Comparison of ENCODE assay signal across 13 cellular contexts in genomic region chr14:94341654-94342333, GRCh38. TPM values are rescaled to one million over a fixed set of nuclear protein-coding genes. Genes with fewer than 3 reads are reported as not detected.
DNase-seq lines count a peak whose midpoint lies in the region; ATAC-seq and TF ChIP-seq lines count a peak whose summit lies in the region.
"Had no signal": no experiment of that assay in that cellular context is flagged by ENCODE, and none has a peak within 500 bp of the region (broad histone marks: within the 10 kb centered on the region; RNA-seq: fewer than 3 reads in every experiment).

No MANE protein-coding gene starts in this region.

- H2AFZ ChIP-seq in HCT116 (ENCODE audit: low read depth, low read length, poor library complexity, severe bottlenecking) = no peak overlapping the region

- RAD21 ChIA-PET in HCT116 (lab: Charles Lee; ENCODE audit: low non-redundant PET in 1 of 2, low total read pairs in 2 of 2, uncharacterized antibody in 2 of 2, unreplicated experiment in 2 of 2) = no interaction called here

- H3K79me2 ChIP-seq in HCT116 (ENCODE audit: insufficient read depth, low read length) = no peaks in the 10 kb centered on the region

- ATAC-seq in HCT116 (peak; percentile 13), left lung (peak; percentile 75), HG03108 (IDR thresholded peaks at IDR 0.05; ENCODE audit: unreplicated experiment) (no peak), HG02623 (IDR thresholded peaks at IDR 0.05; ENCODE audit: unreplicated experiment) (no peak)
- ATAC-seq in activated naive CD8-positive, alpha-beta T cell treated with anti-CD3 and anti-CD28 coated beads, Interleukin-2, amount 50 U/mL, for 24 hours = no peak
- ATAC-seq: activated CD8-positive, alpha-beta T cell treated with anti-CD3 and anti-CD28 coated beads, Interleukin-2, amount 10 ng/mL, durations not matched to agents 7 days and 5 days had no signal

- no peaks in the 10 kb centered on the region for H4K20me1 ChIP-seq in HCT116 (ENCODE audit: insufficient read depth)

- DNase-seq in AG04450 (ENCODE audit: low read depth, low spot score) (no peak), HCT116 (ENCODE audit: low read depth, low spot score) (no peak), left lung (no peak), foreskin fibroblast (no peak), KG1 (lab: John Stamatoyannopoulos, UW) (no peak)
- DNase-seq in activated naive CD8-positive, alpha-beta T cell treated with anti-CD3 and anti-CD28 coated beads, Interleukin-2, amount 50 U/mL, for 24 hours = no peak
- DNase-seq: activated CD8-positive, alpha-beta T cell treated with anti-CD3 and anti-CD28 coated beads, Interleukin-2, amount 10 ng/mL, durations not matched to agents 7 days and 5 days; Caco-2 had no signal

- peaks cover 19% of the 10 kb centered on the region for H3K9me3 Mint-ChIP-seq in activated naive CD8-positive, alpha-beta T cell treated with anti-CD3 and anti-CD28 coated beads, Interleukin-2, amount 50 U/mL, for 24 hours

- H3K27me3 ChIP-seq in AG04450 (ENCODE audit: control insufficient read depth, insufficient read depth, low read length) (no peaks in the 10 kb centered on the region), HCT116 (ENCODE audit: insufficient read depth, low read length) (no peaks in the 10 kb centered on the region; the same call in 1 of the 2 replicates), left lung (no peaks in the 10 kb centered on the region)

- peaks cover 5% of the 10 kb centered on the region for H3K36me3 Mint-ChIP-seq in activated naive CD8-positive, alpha-beta T cell treated with anti-CD3 and anti-CD28 coated beads, Interleukin-2, amount 50 U/mL, for 24 hours (ENCODE audit: low read depth)

- peak overlapping the region; percentile 64 for H3K4me2 ChIP-seq in HCT116 (ENCODE audit: low read length)

- H3K4me1 Mint-ChIP-seq in activated naive CD8-positive, alpha-beta T cell treated with anti-CD3 and anti-CD28 coated beads, Interleukin-2, amount 50 U/mL, for 24 hours = peaks cover 18% of the 10 kb centered on the region

- H3K9me3 ChIP-seq in AG04450 (ENCODE audit: control insufficient read depth, insufficient read depth, low read length) (no peaks in the 10 kb centered on the region; the same call in 1 of the 2 replicates), HCT116 (ENCODE audit: control insufficient read depth in 1 of 2, insufficient read depth in 1 of 2, low read depth in 1 of 2, low read length in 2 of 2) (no peaks in the 10 kb centered on the region), left lung (no peaks in the 10 kb centered on the region)
- H3K9me3 ChIP-seq: Caco-2 had no signal

- intact Hi-C loops in HCT116 (cut with micrococcal nuclease) = no loop called here
- intact Hi-C loops in left lung (cut with DNase I) = no loop called here

- no peak for TF ChIP-seq RAD21 in HCT116 (IDR thresholded peaks at IDR 0.05; ENCODE audit: low read depth)

- BruUV-seq in HCT116 (replicated peaks; lab: Mats Ljungman, UMichigan) = no TSS peak

- H3K4me1 ChIP-seq in HCT116 (ENCODE audit: control insufficient read depth in 1 of 2, insufficient read depth in 2 of 2, low read length in 2 of 2) = peaks cover 18 to 51% of the 10 kb centered on the region in 2 experiments
- peaks cover 4 to 14% of the 10 kb centered on the region in 2 donors for H3K4me1 ChIP-seq in left lung

- H3K36me3 ChIP-seq in HCT116 (ENCODE audit: control insufficient read depth in 1 of 2, insufficient read depth in 2 of 2, low read length in 2 of 2) = no peaks in the 10 kb centered on the region
- no peaks in the 10 kb centered on the region for H3K36me3 ChIP-seq in left lung

- H3K27me3 Mint-ChIP-seq in activated naive CD8-positive, alpha-beta T cell treated with anti-CD3 and anti-CD28 coated beads, Interleukin-2, amount 50 U/mL, for 24 hours = peaks cover 40% of the 10 kb centered on the region

- CTCF ChIA-PET in AG04450 (lab: Charles Lee) = interaction anchor here (0.8 kb wide), 1 partner anchor 210 kb away, joined by 3 read pairs; no protein-coding TSS in a partner anchor
- CTCF ChIA-PET in HCT116 (lab: Charles Lee) = no interaction called here

- H3K27ac ChIP-seq in AG04450 (ENCODE audit: low read depth, low read length) (peak overlapping the region; percentile 52), HCT116 (ENCODE audit: low read depth, low read length) (no peak overlapping the region), left lung (peak overlapping the region; percentile 49 to 70)

- peak overlapping the region; percentile 3 for H3K27ac Mint-ChIP-seq in activated naive CD8-positive, alpha-beta T cell treated with anti-CD3 and anti-CD28 coated beads, Interleukin-2, amount 50 U/mL, for 24 hours
- H3K27ac Mint-ChIP-seq: activated CD8-positive, alpha-beta T cell treated with anti-CD3 and anti-CD28 coated beads, Interleukin-2, amount 10 ng/mL, durations not matched to agents 7 days and 5 days had no signal

- no peak overlapping the region for H3K4me3 Mint-ChIP-seq in activated naive CD8-positive, alpha-beta T cell treated with anti-CD3 and anti-CD28 coated beads, Interleukin-2, amount 50 U/mL, for 24 hours
- H3K4me3 Mint-ChIP-seq: activated CD8-positive, alpha-beta T cell treated with anti-CD3 and anti-CD28 coated beads, Interleukin-2, amount 10 ng/mL, durations not matched to agents 7 days and 5 days had no signal

- H3K9ac ChIP-seq in HCT116 (ENCODE audit: low read length) = no peak overlapping the region

- no peak overlapping the region for H3K4me3 ChIP-seq in AG04450 (ENCODE audit: low read depth, low read length)
- H3K4me3 ChIP-seq in HCT116 (replicated peaks in 1 of 2; ENCODE audit: low read depth in 1 of 2, low read length in 2 of 2) = no peak overlapping the region
- no peak overlapping the region for H3K4me3 ChIP-seq in left lung
- H3K4me3 ChIP-seq in foreskin fibroblast (ENCODE audit: low read depth in 1 of 2, low read length in 2 of 2) = no peak overlapping the region

- TF ChIP-seq POLR2A in HCT116 (IDR thresholded peaks at IDR 0.05; ENCODE audit: borderline replicate concordance, extremely low read depth, insufficient read depth, insufficient read length) = no peak

- TF ChIP-seq CTCF in AG04450 (IDR thresholded peaks at IDR 0.05; ENCODE audit: low read depth, low read length) (no peak), HCT116 (IDR thresholded peaks at IDR 0.05 in 2 of 3, conservative IDR thresholded peaks at IDR 0.05 in 1 of 3; ENCODE audit: borderline replicate concordance in 1 of 3, insufficient read depth in 1 of 3, low read depth in 2 of 3, low read length in 2 of 3) (no peak), left lung (IDR thresholded peaks at IDR 0.05) (no peak), foreskin fibroblast (IDR thresholded peaks at IDR 0.05; ENCODE audit: low read depth, low read length) (no peak)

- POLR2A ChIA-PET in AG04450 (lab: Yijun Ruan, JAX) = interaction anchor here (0.7 to 1.6 kb wide), 3 partner anchors 11 to 32 kb away, joined by 3 to 5 read pairs (median 3); no protein-coding TSS in a partner anchor
- POLR2A ChIA-PET in HCT116 (lab: Charles Lee) = interaction anchor here (0.6 kb wide), 1 partner anchor 233 kb away, joined by 3 read pairs; no protein-coding TSS in a partner anchor

- no peaks in the 10 kb centered on the region for H3K9me2 ChIP-seq in HCT116 (ENCODE audit: insufficient read depth)

TF ChIP-seq in HCT116, 20 proteins besides CTCF, POLR2A, EP300 and RAD21 (continues in another document):
- TF ChIP-seq CBX3 (IDR thresholded peaks at IDR 0.05; ENCODE audit: low read depth) = no peak
- no peak for TF ChIP-seq SIN3A (IDR thresholded peaks at IDR 0.05; ENCODE audit: low read depth)
- TF ChIP-seq ELF1 (IDR thresholded peaks at IDR 0.05; ENCODE audit: borderline replicate concordance, low read depth) = no peak
- TF ChIP-seq CEBPB (IDR thresholded peaks at IDR 0.05; ENCODE audit: low read depth) = no peak
- no peak for TF ChIP-seq FOSL1 (IDR thresholded peaks at IDR 0.05; ENCODE audit: low read depth)
- TF ChIP-seq, protein P1, sequence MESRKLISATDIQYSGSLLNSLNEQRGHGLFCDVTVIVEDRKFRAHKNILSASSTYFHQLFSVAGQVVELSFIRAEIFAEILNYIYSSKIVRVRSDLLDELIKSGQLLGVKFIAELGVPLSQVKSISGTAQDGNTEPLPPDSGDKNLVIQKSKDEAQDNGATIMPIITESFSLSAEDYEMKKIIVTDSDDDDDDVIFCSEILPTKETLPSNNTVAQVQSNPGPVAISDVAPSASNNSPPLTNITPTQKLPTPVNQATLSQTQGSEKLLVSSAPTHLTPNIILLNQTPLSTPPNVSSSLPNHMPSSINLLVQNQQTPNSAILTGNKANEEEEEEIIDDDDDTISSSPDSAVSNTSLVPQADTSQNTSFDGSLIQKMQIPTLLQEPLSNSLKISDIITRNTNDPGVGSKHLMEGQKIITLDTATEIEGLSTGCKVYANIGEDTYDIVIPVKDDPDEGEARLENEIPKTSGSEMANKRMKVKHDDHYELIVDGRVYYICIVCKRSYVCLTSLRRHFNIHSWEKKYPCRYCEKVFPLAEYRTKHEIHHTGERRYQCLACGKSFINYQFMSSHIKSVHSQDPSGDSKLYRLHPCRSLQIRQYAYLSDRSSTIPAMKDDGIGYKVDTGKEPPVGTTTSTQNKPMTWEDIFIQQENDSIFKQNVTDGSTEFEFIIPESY (IDR thresholded peaks at IDR 0.05; ENCODE audit: extremely low read depth, insufficient replicate concordance, low read length) = no peak
- no peak for TF ChIP-seq SP1 (IDR thresholded peaks at IDR 0.05; ENCODE audit: low read depth)
- TF ChIP-seq, protein P2, sequence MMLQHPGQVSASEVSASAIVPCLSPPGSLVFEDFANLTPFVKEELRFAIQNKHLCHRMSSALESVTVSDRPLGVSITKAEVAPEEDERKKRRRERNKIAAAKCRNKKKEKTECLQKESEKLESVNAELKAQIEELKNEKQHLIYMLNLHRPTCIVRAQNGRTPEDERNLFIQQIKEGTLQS (IDR thresholded peaks at IDR 0.05) = no peak
- no peak for TF ChIP-seq EZH2 (IDR thresholded peaks at IDR 0.05)

RNA-seq across cellular contexts. Expression of gene SERPINA6, which starts 18.7 kb away (rescaled TPM):
- polyA plus RNA-seq in AG04450 (2011; rRNA removed) = not detected in 2 replicates
- polyA minus RNA-seq in AG04450 (2011; rRNA and poly(A)+ RNA removed) = not detected in 2 replicates
- total RNA-seq in HCT116 (2021; ENCODE audit: unreplicated experiment) = not detected
- polyA plus RNA-seq in HCT116 (2012) = not detected in 2 replicates
- not detected for total RNA-seq in left lung
- total RNA-seq: activated CD8-positive, alpha-beta T cell treated with anti-CD3 and anti-CD28 coated beads, Interleukin-2, amount 10 ng/mL, durations not matched to agents 7 days and 5 days; bronchial epithelial cell; fibroblast of villous mesenchyme had no signal

RNA-seq across cellular contexts. Expression of gene SERPINA2, which starts 24.7 kb away (rescaled TPM):
- polyA plus RNA-seq in AG04450 (2011; rRNA removed) = not detected in 2 replicates
- not detected in 2 replicates for polyA minus RNA-seq in AG04450 (2011; rRNA and poly(A)+ RNA removed)
- not detected for total RNA-seq in HCT116 (2021; ENCODE audit: unreplicated experiment)
- polyA plus RNA-seq in HCT116 (2012) = not detected in 2 replicates
- total RNA-seq in left lung = not detected
- total RNA-seq: activated CD8-positive, alpha-beta T cell treated with anti-CD3 and anti-CD28 coated beads, Interleukin-2, amount 10 ng/mL, durations not matched to agents 7 days and 5 days; bronchial epithelial cell; Caco-2; fibroblast of villous mesenchyme; left lobe of liver had no signal

RNA-seq across cellular contexts. Expression of gene SERPINA1, which starts 46.6 kb away (rescaled TPM):
- 1.7 and 1.9 TPM in 2 replicates for polyA plus RNA-seq in AG04450 (2011; rRNA removed)
- 0.87 and 0.92 TPM in 2 replicates for polyA minus RNA-seq in AG04450 (2011; rRNA and poly(A)+ RNA removed)
- total RNA-seq in HCT116 (2021; ENCODE audit: unreplicated experiment) = 9.1 TPM
- polyA plus RNA-seq in HCT116 (2012) = 4.9 and 6.6 TPM in 2 replicates
- 1,000 to 10,000 TPM; 1,065 to 1,514 TPM for total RNA-seq in left lung
- total RNA-seq: activated CD8-positive, alpha-beta T cell treated with anti-CD3 and anti-CD28 coated beads, Interleukin-2, amount 10 ng/mL, durations not matched to agents 7 days and 5 days; fibroblast of villous mesenchyme had no signal

RNA-seq across cellular contexts. Expression of gene SERPINA10, which starts 48.7 kb away (rescaled TPM):
- polyA plus RNA-seq in AG04450 (2011; rRNA removed) = not detected in 2 replicates
- polyA minus RNA-seq in AG04450 (2011; rRNA and poly(A)+ RNA removed) = not detected in 2 replicates
- total RNA-seq in HCT116 (2021; ENCODE audit: unreplicated experiment) = not detected
- polyA plus RNA-seq in HCT116 (2012) = 0.04 TPM in 1 of 2 replicates, not detected in the other
- total RNA-seq in left lung = not detected
- total RNA-seq: activated CD8-positive, alpha-beta T cell treated with anti-CD3 and anti-CD28 coated beads, Interleukin-2, amount 10 ng/mL, durations not matched to agents 7 days and 5 days; bronchial epithelial cell; fibroblast of villous mesenchyme had no signal

Comparison
In these comparisons a context has a peak if more than half of its experiments do, and no peak if none do; other contexts are left out.
1. ATAC-seq: peak in HCT116 (single experiment) and left lung (single experiment); none in activated naive CD8-positive, alpha-beta T cell treated with anti-CD3 and anti-CD28 coated beads, Interleukin-2, amount 50 U/mL, for 24 hours (single experiment), HG03108 (single experiment) and HG02623 (single experiment).
2. RNA of gene SERPINA1, which starts 46.6 kb away (total RNA-seq): 1,065 to 1,514 TPM in left lung; 9.1 TPM in HCT116 (single experiment); every median in the first group is over 100 times any median in the second.